9 cellular contexts compared by ENCODE assay signal in the genomic region with DNA sequence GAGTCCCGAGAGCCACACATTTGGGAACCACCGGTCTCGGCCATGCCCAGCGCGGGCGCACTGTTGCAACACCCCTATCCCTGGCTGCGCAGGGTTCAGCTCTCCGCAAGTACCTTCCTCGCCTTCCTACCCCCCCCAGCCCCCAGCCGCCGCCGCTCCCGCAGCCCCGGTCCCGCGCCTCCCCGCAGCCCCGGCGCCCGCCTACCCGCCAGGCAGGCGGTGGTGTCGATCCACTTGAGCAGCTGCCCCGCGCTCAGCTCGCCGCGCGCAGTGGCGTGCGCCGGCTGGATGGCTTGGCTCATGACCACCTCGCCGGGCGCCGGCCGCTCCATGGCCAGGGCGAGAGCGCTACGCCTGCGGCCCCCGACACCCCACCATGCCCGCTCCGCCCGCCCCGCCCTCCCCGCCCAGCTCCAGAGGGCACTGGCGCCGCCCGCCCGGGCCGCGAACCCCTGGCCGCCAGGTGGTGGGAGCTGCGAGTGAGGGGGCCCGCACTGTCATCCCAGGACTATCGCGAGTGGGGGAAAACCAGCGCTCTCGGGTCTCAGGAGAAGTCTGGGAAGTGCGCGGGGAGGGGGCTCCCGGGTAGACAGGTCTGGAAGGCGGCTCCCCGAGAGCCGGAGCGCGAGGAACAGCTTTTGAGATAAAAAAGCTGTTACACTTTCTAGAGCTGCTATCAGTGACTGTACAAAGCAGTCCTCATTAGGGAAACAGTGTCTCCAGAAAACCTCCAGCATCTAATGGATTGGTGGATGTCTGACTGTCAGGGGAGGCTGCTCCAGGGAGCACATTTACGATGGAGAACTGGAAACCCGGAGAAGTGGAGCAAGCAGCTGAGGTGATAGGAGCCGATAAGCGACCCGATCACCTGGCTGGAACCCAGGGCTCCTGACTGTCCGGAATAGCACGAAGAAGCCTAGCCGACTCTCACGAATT. TPM values are rescaled to one million over a fixed set of nuclear protein-coding genes. Genes with fewer than 3 reads are reported as not detected.
DNase-seq lines count a peak whose midpoint lies in the region; ATAC-seq and TF ChIP-seq lines count a peak whose summit lies in the region.
"Had no signal": no experiment of that assay in that cellular context is flagged by ENCODE, and none has a peak within 500 bp of the region (broad histone marks: within the 10 kb centered on the region; RNA-seq: fewer than 3 reads in every experiment).

TSS of gene ACOT12 (minus strand) at position 352 of the 936 bp plus-strand sequence. CDS start at position 332, 20 bp downstream.

- intact Hi-C loops in left cardiac atrium (cut with DNase I) = no loop called here
- intact Hi-C loops in sigmoid colon (cut with DNase I) = no loop called here

- TF ChIP-seq CTCF in WTC11 (IDR thresholded peaks at IDR 0.05) = no peak
- no peak for TF ChIP-seq CTCF in sigmoid colon (IDR thresholded peaks at IDR 0.05)

- H3K36me3 ChIP-seq in ES-I3 (ENCODE audit: insufficient read depth, low read length) (no peaks in the 10 kb centered on the region), sigmoid colon (no peaks in the 10 kb centered on the region)

- H3K9ac ChIP-seq in ES-I3 (ENCODE audit: low read depth, low read length) = peak within 1 kb of the TSS; percentile 78

- no peaks in the 10 kb centered on the region for H3K4me1 ChIP-seq in ES-I3 (ENCODE audit: insufficient read depth, low read length)
- peaks cover 0 to 15% (median 11%) of the 10 kb centered on the region in 4 donors for H3K4me1 ChIP-seq in sigmoid colon

- H3K9me3 Mint-ChIP-seq in WTC11 = peaks cover 6% of the 10 kb centered on the region

- no peak within 1 kb of the TSS for H3K27ac ChIP-seq in sigmoid colon

- TF ChIP-seq POLR2A in sigmoid colon (IDR thresholded peaks at IDR 0.05) = no peak

- peaks cover 0 to 61% (median 38%) of the 10 kb centered on the region in 3 donors for H3K27me3 ChIP-seq in sigmoid colon

- CTCF ChIA-PET in WTC11 (lab: Charles Lee) = interaction anchor here (0.6 to 2.4 kb wide), 18 partner anchors 8 to 837 kb away, joined by 3 to 12 read pairs (median 3); partner anchors contain the start of genes CKMT2 and ZCCHC9

- H3K4me1 Mint-ChIP-seq in WTC11 = no peaks in the 10 kb centered on the region

- no peak within 1 kb of the TSS for H3K27ac Mint-ChIP-seq in WTC11
- H3K27ac Mint-ChIP-seq: IgD-negative memory B cell had no signal

- H3K4me3 Mint-ChIP-seq in WTC11 = peak within 1 kb of the TSS; percentile 73

- H3K27me3 Mint-ChIP-seq in WTC11 (ENCODE audit: low read depth) = peaks cover 41% of the 10 kb centered on the region

- POLR2A ChIA-PET in WTC11 (lab: Charles Lee) = interaction anchor here (0.5 to 1.5 kb wide), 3 partner anchors 9 to 884 kb away, joined by 3 to 9 read pairs (median 4); partner anchors contain the start of gene RPS23

- DNase-seq in WTC11 (ENCODE audit: low spot score) (peak; percentile 59), left cardiac atrium (peak; percentile 26), sigmoid colon (peak; percentile 61), H4 (ENCODE audit: low spot score) (no peak)
- no peak for DNase-seq in activated effector memory CD4-positive, alpha-beta T cell treated with Interleukin-2 at 50 U/mL for 16 hours

- H3K36me3 Mint-ChIP-seq in WTC11 = no peaks in the 10 kb centered on the region
- H3K36me3 Mint-ChIP-seq: IgD-negative memory B cell had no signal

- TF ChIP-seq EP300 in sigmoid colon (IDR thresholded peaks at IDR 0.05) = no peak

- peak; percentile 80 for ATAC-seq in WTC11
- peak; percentile 53 to 55 for ATAC-seq in left cardiac atrium
- no peak for ATAC-seq in HG02759 (IDR thresholded peaks at IDR 0.05; ENCODE audit: unreplicated experiment)
- no peak for ATAC-seq in HG02610 (IDR thresholded peaks at IDR 0.05; ENCODE audit: unreplicated experiment)

- 4 to 6% methylated on average over 77 of the region's 77 CpGs for WGBS in sigmoid colon, 2 donors

- no peaks in the 10 kb centered on the region for H3K9me3 ChIP-seq in ES-I3 (ENCODE audit: control insufficient read depth, insufficient read depth, low read length)
- H3K9me3 ChIP-seq in sigmoid colon = peaks cover 0 to 5% (median 0%) of the 10 kb centered on the region in 4 donors

- H3K4me3 ChIP-seq in sigmoid colon = peak within 1 kb of the TSS in 3 of 4 donors; percentile 44 to 49 (median 48)

TF ChIP-seq in WTC11, 78 proteins besides CTCF, POLR2A, EP300 and RAD21 (continues in another document):
- no peak for TF ChIP-seq FOXK1 (CRISPR knock-in tag; IDR thresholded peaks at IDR 0.05)
- no peak for TF ChIP-seq ZNF138 (CRISPR knock-in tag; conservative IDR thresholded peaks at IDR 0.05)
- TF ChIP-seq SOX15 (CRISPR knock-in tag; IDR thresholded peaks at IDR 0.05) = no peak
- no peak for TF ChIP-seq EMX1 (CRISPR knock-in tag; IDR thresholded peaks at IDR 0.05)
- no peak for TF ChIP-seq MLX (CRISPR knock-in tag; IDR thresholded peaks at IDR 0.05)
- no peak for TF ChIP-seq CREM (CRISPR knock-in tag; IDR thresholded peaks at IDR 0.05)
- peak; percentile 90 for TF ChIP-seq PRDM15 (CRISPR knock-in tag; IDR thresholded peaks at IDR 0.05)
- no peak for TF ChIP-seq ZSCAN18 (CRISPR knock-in tag; IDR thresholded peaks at IDR 0.05)
- no peak for TF ChIP-seq TEAD4 (CRISPR knock-in tag; IDR thresholded peaks at IDR 0.05)
- TF ChIP-seq USF1 (CRISPR knock-in tag; IDR thresholded peaks at IDR 0.05) = no peak
- no peak for TF ChIP-seq ZNF416 (CRISPR knock-in tag; IDR thresholded peaks at IDR 0.05)
- TF ChIP-seq, protein P1, sequence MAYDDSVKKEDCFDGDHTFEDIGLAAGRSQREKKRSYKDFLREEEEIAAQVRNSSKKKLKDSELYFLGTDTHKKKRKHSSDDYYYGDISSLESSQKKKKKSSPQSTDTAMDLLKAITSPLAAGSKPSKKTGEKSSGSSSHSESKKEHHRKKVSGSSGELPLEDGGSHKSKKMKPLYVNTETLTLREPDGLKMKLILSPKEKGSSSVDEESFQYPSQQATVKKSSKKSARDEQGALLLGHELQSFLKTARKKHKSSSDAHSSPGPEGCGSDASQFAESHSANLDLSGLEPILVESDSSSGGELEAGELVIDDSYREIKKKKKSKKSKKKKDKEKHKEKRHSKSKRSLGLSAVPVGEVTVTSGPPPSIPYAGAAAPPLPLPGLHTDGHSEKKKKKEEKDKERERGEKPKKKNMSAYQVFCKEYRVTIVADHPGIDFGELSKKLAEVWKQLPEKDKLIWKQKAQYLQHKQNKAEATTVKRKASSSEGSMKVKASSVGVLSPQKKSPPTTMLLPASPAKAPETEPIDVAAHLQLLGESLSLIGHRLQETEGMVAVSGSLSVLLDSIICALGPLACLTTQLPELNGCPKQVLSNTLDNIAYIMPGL (CRISPR knock-in tag; IDR thresholded peaks at IDR 0.05) = peak; percentile 63
- no peak for TF ChIP-seq SMAD3 (CRISPR knock-in tag; IDR thresholded peaks at IDR 0.05; ENCODE audit: borderline replicate concordance)

RNA-seq across cellular contexts. Expression of gene ACOT12, which starts in this region (rescaled TPM):
- total RNA-seq in WTC11 (2021) = 0.16 TPM in 1 of 3 replicates, not detected in the others
- not detected for total RNA-seq in left cardiac atrium
- under 1 TPM in 1 of 4 donors, not detected in 3; 0.41 TPM for total RNA-seq in sigmoid colon
- polyA plus RNA-seq in sigmoid colon = under 1 TPM in 1 of 3 donors, not detected in 2; 0.09 TPM
- total RNA-seq in H4 (2014; rRNA removed; shearing (Covaris generic)) = not detected in 2 replicates
- polyA plus RNA-seq: IgD-negative memory B cell had no signal

Comparison
In these comparisons a context has a peak if more than half of its experiments do, and no peak if none do; other contexts are left out.
1. Peak in DNase-seq and ATAC-seq in WTC11; RNA of the gene not detected or under 1 TPM.
2. Peak in DNase-seq and ATAC-seq in left cardiac atrium; RNA of the gene not detected or under 1 TPM.
3. Peak in DNase-seq and H3K4me3 ChIP-seq in sigmoid colon; RNA of the gene not detected or under 1 TPM.